1 cellular context compared by ENCODE assay signal in genomic region chr10:129605986-129606518, GRCh38.
A peak's percentile ranks its signal among the peaks of the same experiment; 100 is the strongest.
TF ChIP-seq lines count a peak whose summit lies in the region.

No MANE protein-coding gene starts in this region.

TF ChIP-seq in HEK293, 187 proteins besides CTCF, POLR2A, EP300 and RAD21 (continued from another document and continues in another):
- no peak for TF ChIP-seq ZNF148 (tag by site-specific recombination; IDR thresholded peaks at IDR 0.05; ENCODE audit: borderline replicate concordance)
- 0 out of 2 replicates have a peak, but pooled peaks have one; percentile 59 for TF ChIP-seq ZNF558 (tag by site-specific recombination; IDR thresholded peaks at IDR 0.05)
- peak; percentile 81 for TF ChIP-seq ZNF362 (tag by site-specific recombination; IDR thresholded peaks at IDR 0.05)
- no peak for TF ChIP-seq ZBTB10 (tag by site-specific recombination; IDR thresholded peaks at IDR 0.05)
- no peak for TF ChIP-seq HOXC10 (CRISPR knock-in tag; IDR thresholded peaks at IDR 0.05)
- no peak for TF ChIP-seq MEIS1 (CRISPR knock-in tag; IDR thresholded peaks at IDR 0.05; ENCODE audit: borderline replicate concordance)
- TF ChIP-seq PRDM1 (tag by site-specific recombination; IDR thresholded peaks at IDR 0.05): 0 out of 2 replicates have a peak, but pooled peaks have one; percentile 12
- peak; percentile 98 for TF ChIP-seq ZNF639 (tag by site-specific recombination; IDR thresholded peaks at IDR 0.05)
- TF ChIP-seq KLF17 (tag by site-specific recombination; IDR thresholded peaks at IDR 0.05): peak; percentile 98
- TF ChIP-seq ZNF580 (tag by site-specific recombination; IDR thresholded peaks at IDR 0.05): peak; percentile 65; the same call in 1 of the 2 replicates
- TF ChIP-seq ZNF501 (tag by site-specific recombination; IDR thresholded peaks at IDR 0.05): no peak
- TF ChIP-seq ZNF302 (tag by site-specific recombination; IDR thresholded peaks at IDR 0.05; ENCODE audit: low read depth): no peak
- no peak for TF ChIP-seq ZNF624 (tag by site-specific recombination; IDR thresholded peaks at IDR 0.05)
- peak; percentile 88 for TF ChIP-seq PRDM4 (tag by site-specific recombination; IDR thresholded peaks at IDR 0.05)
- TF ChIP-seq ZNF645 (tag by site-specific recombination; IDR thresholded peaks at IDR 0.05): peak; percentile 46; the same call in 1 of the 2 replicates
- TF ChIP-seq ZNF394 (tag by site-specific recombination; IDR thresholded peaks at IDR 0.05; ENCODE audit: borderline replicate concordance): peak; percentile 76
- peak; percentile 95 for TF ChIP-seq GLIS1 (tag by site-specific recombination; IDR thresholded peaks at IDR 0.05)
- TF ChIP-seq KLF1 (tag by site-specific recombination; IDR thresholded peaks at IDR 0.05): peak; percentile 47; the same call in 1 of the 2 replicates
- no peak for TF ChIP-seq ZNF248 (tag by site-specific recombination; IDR thresholded peaks at IDR 0.05)
- no peak for TF ChIP-seq ZNF280C (tag by site-specific recombination; IDR thresholded peaks at IDR 0.05)
- TF ChIP-seq BCL11A (tag by site-specific recombination; IDR thresholded peaks at IDR 0.05; ENCODE audit: low read depth): peak; percentile 87; the same call in 1 of the 2 replicates
- no peak for TF ChIP-seq ZNF404 (tag by site-specific recombination; IDR thresholded peaks at IDR 0.05)
- peak; percentile 69; the same call in 1 of the 2 replicates for TF ChIP-seq ZNF19 (tag by site-specific recombination; IDR thresholded peaks at IDR 0.05; ENCODE audit: low read depth)
- TF ChIP-seq ZFHX2 (tag by site-specific recombination; conservative IDR thresholded peaks at IDR 0.05): peak; percentile 31; the same call in 1 of the 2 replicates
- peak; percentile 62 for TF ChIP-seq ZNF664 (tag by site-specific recombination; IDR thresholded peaks at IDR 0.05)
- TF ChIP-seq ZBTB8A (tag by site-specific recombination; IDR thresholded peaks at IDR 0.05): peak; percentile 78
- TF ChIP-seq BCL11B (tag by site-specific recombination; IDR thresholded peaks at IDR 0.05; ENCODE audit: low read depth): no peak
- no peak for TF ChIP-seq REPIN1 (tag by site-specific recombination; IDR thresholded peaks at IDR 0.05; ENCODE audit: low read depth)
- no peak for TF ChIP-seq HOXD13 (CRISPR knock-in tag; IDR thresholded peaks at IDR 0.05; ENCODE audit: borderline replicate concordance)
- TF ChIP-seq ZNF837 (tag by site-specific recombination; IDR thresholded peaks at IDR 0.05): no peak
- TF ChIP-seq ZNF221 (tag by site-specific recombination; IDR thresholded peaks at IDR 0.05; ENCODE audit: borderline replicate concordance): no peak
- TF ChIP-seq ZBTB49 (tag by site-specific recombination; IDR thresholded peaks at IDR 0.05; ENCODE audit: low read depth): no peak
- no peak for TF ChIP-seq GLI4 (tag by site-specific recombination; IDR thresholded peaks at IDR 0.05)
- peak; percentile 97 for TF ChIP-seq ZNF391 (tag by site-specific recombination; IDR thresholded peaks at IDR 0.05; ENCODE audit: borderline replicate concordance, low read depth)
- TF ChIP-seq SALL2 (tag by site-specific recombination; IDR thresholded peaks at IDR 0.05; ENCODE audit: borderline replicate concordance): no peak
- TF ChIP-seq ZNF426 (tag by site-specific recombination; IDR thresholded peaks at IDR 0.05): no peak
- TF ChIP-seq WT1 (tag by site-specific recombination; IDR thresholded peaks at IDR 0.05): peak; percentile 100
- TF ChIP-seq ZNF544 (tag by site-specific recombination; IDR thresholded peaks at IDR 0.05): no peak
- TF ChIP-seq AEBP2 (tag by site-specific recombination; IDR thresholded peaks at IDR 0.05; ENCODE audit: borderline replicate concordance): no peak
- TF ChIP-seq MZF1 (tag by site-specific recombination; IDR thresholded peaks at IDR 0.05; ENCODE audit: borderline replicate concordance): peak; percentile 80; the same call in 1 of the 2 replicates
- TF ChIP-seq ZNF239 (tag by site-specific recombination; IDR thresholded peaks at IDR 0.05): no peak
- peak; percentile 96 for TF ChIP-seq OVOL3 (tag by site-specific recombination; IDR thresholded peaks at IDR 0.05)
- TF ChIP-seq ZNF114 (tag by site-specific recombination; IDR thresholded peaks at IDR 0.05): no peak
